Comparison of ENCODE assay signal across 24 cellular contexts in the genomic region with DNA sequence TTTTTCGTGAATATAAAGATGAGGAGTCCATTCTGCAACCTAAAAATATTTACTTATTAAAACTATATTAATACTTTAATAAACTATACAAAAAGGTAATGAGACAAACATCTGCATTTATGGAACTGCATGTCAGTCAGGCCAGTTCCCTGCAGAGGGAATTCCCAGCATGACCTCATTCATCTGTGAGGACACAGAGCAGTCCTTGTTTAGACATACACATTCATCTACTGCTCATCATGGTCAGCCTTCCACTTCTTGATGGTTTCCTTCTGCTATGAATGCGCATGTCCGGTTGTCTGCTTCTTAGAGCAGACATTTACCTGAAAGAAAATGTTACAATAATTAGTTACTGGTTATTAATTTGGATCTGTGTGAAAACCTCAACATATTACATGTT. TPM values are rescaled to one million over a fixed set of nuclear protein-coding genes. Genes with fewer than 3 reads are reported as not detected.
DNase-seq lines count a peak whose midpoint lies in the region; ATAC-seq, FAIRE-seq and TF ChIP-seq lines count a peak whose summit lies in the region.
"Had no signal": no experiment of that assay in that cellular context is flagged by ENCODE, and none has a peak within 500 bp of the region (broad histone marks: within the 10 kb centered on the region; RNA-seq: fewer than 3 reads in every experiment).

No MANE protein-coding gene starts in this region.

- H3K9me1 ChIP-seq in IMR-90 (ENCODE audit: insufficient read depth, low read length): peaks cover 6% of the 10 kb centered on the region; the same call in 1 of the 2 replicates

- no peak overlapping the region for H4K91ac ChIP-seq in IMR-90 (ENCODE audit: insufficient read depth, low read depth, low read length)

- H3K9me3 ChIP-seq in IMR-90 (ENCODE audit: control insufficient read depth, insufficient read depth, low read length) (no peaks in the 10 kb centered on the region), smooth muscle cell (replicated peaks; ENCODE audit: low read depth) (no peaks in the 10 kb centered on the region)
- H3K9me3 ChIP-seq: ascending aorta, psoas muscle, testis had no signal

- POLR2A ChIA-PET in IMR-90 (lab: Charles Lee; ENCODE audit: unreplicated experiment): no interaction called here

- peak; percentile 29 for FAIRE-seq in GM18507 (lab: Jason Lieb, UNC)

- H2AK5ac ChIP-seq in IMR-90 (ENCODE audit: low read depth, low read length): no peak overlapping the region

- WGBS in IMR-90 (ENCODE audit: extremely low coverage in 2 of 2, insufficient read length in 1 of 2), 2 experiments: no CpG with 5 or more reads among the region's 3 CpGs
- 91% methylated on average over 3 of the region's 3 CpGs for WGBS in smooth muscle cell (ENCODE audit: low lambda C conversion rate)

- H4K5ac ChIP-seq in IMR-90 (ENCODE audit: low read depth, low read length): no peak overlapping the region

- H2BK5ac ChIP-seq in IMR-90 (ENCODE audit: low read depth, low read length, poor library complexity, severe bottlenecking): no peak overlapping the region

- CTCF ChIA-PET in IMR-90 (lab: Yijun Ruan, JAX): no interaction called here

- H3K23ac ChIP-seq in IMR-90 (ENCODE audit: low read depth, low read length): no peak overlapping the region

- H3K56ac ChIP-seq in IMR-90 (ENCODE audit: extremely low read depth, insufficient read depth, low read length): no peak overlapping the region

- no peak overlapping the region for H2AK9ac ChIP-seq in IMR-90 (replicated peaks; ENCODE audit: low read depth, low read length, poor library complexity)

- H3K4me2 ChIP-seq in IMR-90 (ENCODE audit: low read depth, low read length) (no peak overlapping the region), smooth muscle cell (no peak overlapping the region)

- H3K4ac ChIP-seq in IMR-90 (ENCODE audit: low read depth, low read length): no peak overlapping the region

- peaks cover 10% of the 10 kb centered on the region for H3F3A ChIP-seq in smooth muscle cell (ENCODE audit: low read depth)

- no peak overlapping the region for H2BK15ac ChIP-seq in IMR-90 (ENCODE audit: low read depth, low read length)

- no peak overlapping the region for H2BK20ac ChIP-seq in IMR-90 (ENCODE audit: low read depth, low read length)

- H3K14ac ChIP-seq in IMR-90 (replicated peaks; ENCODE audit: low read depth, low read length): no peak overlapping the region

- peaks cover 43% of the 10 kb centered on the region for H3K79me2 ChIP-seq in smooth muscle cell (ENCODE audit: low read depth)

- no peak for ATAC-seq in IMR-90 (ENCODE audit: low read depth)
- ATAC-seq in left cardiac atrium: no peak
- ATAC-seq: activated naive CD4-positive, alpha-beta T cell treated with anti-CD3 and anti-CD28 coated beads, Interleukin-2, amount 50 U/mL, for 72 hours; activated T-helper 17 cell treated with anti-CD3 and anti-CD28 coated beads, Interleukin-2, amount 50 U/mL, for 72 hours; psoas muscle; stimulated activated memory B cell treated with anti-CD40 and anti-IgM and Interleukin-4, amounts not matched to agents 10 μg/mL and 1 μg/mL and 100 μg/mL, for 72 hours; WTC11 had no signal

- H4K20me1 ChIP-seq in IMR-90 (ENCODE audit: insufficient read depth, low read length) (no peaks in the 10 kb centered on the region), smooth muscle cell (ENCODE audit: low read depth) (peaks cover 47% of the 10 kb centered on the region)

- H3K79me1 ChIP-seq in IMR-90 (ENCODE audit: low read depth in 1 of 2, low read length in 2 of 2): peaks cover 10 to 28% of the 10 kb centered on the region in 2 experiments

- no peak for TF ChIP-seq CTCF in IMR-90 (conservative IDR thresholded peaks at IDR 0.05; ENCODE audit: low read depth, low read length)
- TF ChIP-seq CTCF in smooth muscle cell (IDR thresholded peaks at IDR 0.05; ENCODE audit: borderline replicate concordance, insufficient read depth, poor library complexity, severe bottlenecking): no peak

- H2AFZ ChIP-seq in IMR-90 (replicated peaks; ENCODE audit: low read length, poor library complexity) (no peak overlapping the region), smooth muscle cell (ENCODE audit: low read depth) (no peak overlapping the region)

- TF ChIP-seq POLR2A in IMR-90 (IDR thresholded peaks at IDR 0.05; ENCODE audit: low read depth, low read length): no peak

- no peak for TF ChIP-seq RAD21 in IMR-90 (IDR thresholded peaks at IDR 0.05; ENCODE audit: low read length)

- no peak overlapping the region for H4K8ac ChIP-seq in IMR-90 (ENCODE audit: low read depth in 2 of 2, low read length in 2 of 2)

- peaks cover 8% of the 10 kb centered on the region for H3K36me3 ChIP-seq in IMR-90 (ENCODE audit: control insufficient read depth, insufficient read depth, low read length)
- no peaks in the 10 kb centered on the region for H3K36me3 ChIP-seq in smooth muscle cell (ENCODE audit: low read depth)

- dilution Hi-C loops in IMR-90 (cut with HindIII; ENCODE audit: low sequenced_read_pairs, unreplicated experiment): no loop called here

- H3K9ac ChIP-seq in IMR-90 (ENCODE audit: low read depth, low read length): no peak overlapping the region
- no peak overlapping the region for H3K9ac ChIP-seq in smooth muscle cell (ENCODE audit: low read depth)

- H3K27ac ChIP-seq in IMR-90 (ENCODE audit: insufficient read depth, low read length): no peak overlapping the region
- peak overlapping the region; percentile 37 for H3K27ac ChIP-seq in smooth muscle cell (ENCODE audit: low read depth)
- H3K27ac ChIP-seq: ascending aorta, psoas muscle, testis had no signal

- no peak overlapping the region for H2BK120ac ChIP-seq in IMR-90 (ENCODE audit: low read depth, low read length)

- DNase-seq in GM18507 (ENCODE audit: extremely low spot score, insufficient read length, low read depth) (no peak), IMR-90 (peak; percentile 61), foreskin melanocyte (peak; percentile 66), smooth muscle cell (lab: John Stamatoyannopoulos, UW; ENCODE audit: unreplicated experiment) (no peak), left cardiac atrium (no peak), NCI-H1436 (lab: John Stamatoyannopoulos, UW) (no peak)
- no peak for DNase-seq in stimulated activated CD4-positive, alpha-beta T cell treated with anti-CD3 and anti-CD28 coated beads, Interleukin-4, amount 100 ng/mL, for 4 hours
- DNase-seq: activated CD4-positive, alpha-beta T cell treated with anti-CD3 and anti-CD28 coated beads, Interleukin-2, amount 50 U/mL, for 1 hour; DMS 273 treated with DMSO at 0.1 percent for 48 hours; GDM1; H7; naive B cell; NCI-H1092 treated with DMSO at 0.1 percent for 48 hours; NCI-H2029 treated with DMSO at 0.1 percent for 48 hours; psoas muscle; T-helper 9 cell; testis had no signal

- H3K4me1 ChIP-seq in IMR-90 (ENCODE audit: control insufficient read depth, insufficient read depth, low read length) (peaks cover 8% of the 10 kb centered on the region), smooth muscle cell (ENCODE audit: low read depth) (peaks cover 11% of the 10 kb centered on the region)

- intact Hi-C loops in IMR-90 (cut with micrococcal nuclease) (loop anchor here (10.0 kb wide), 1 partner anchor 540 kb away; a partner anchor contains a TSS), left cardiac atrium (cut with DNase I) (no loop called here)

- H3K4me3 ChIP-seq in IMR-90 (ENCODE audit: insufficient read depth, low read depth, low read length) (no peak overlapping the region), smooth muscle cell (no peak overlapping the region)
- H3K4me3 ChIP-seq: ascending aorta, dorsolateral prefrontal cortex, psoas muscle, testis had no signal

- no peaks in the 10 kb centered on the region for H3K27me3 ChIP-seq in IMR-90 (ENCODE audit: control insufficient read depth, insufficient read depth, low read length)
- no peaks in the 10 kb centered on the region for H3K27me3 ChIP-seq in smooth muscle cell (ENCODE audit: low read depth)
- H3K27me3 ChIP-seq: ascending aorta, dorsolateral prefrontal cortex, testis had no signal

- BruUV-seq in IMR-90 (replicated peaks; lab: Mats Ljungman, UMichigan): no TSS peak

- in situ Hi-C loops in IMR-90 (cut with MboI; ENCODE audit: low sequenced_read_pairs): loop anchor here (25.0 kb wide), 1 partner anchor 598 kb away; no protein-coding TSS in a partner anchor

- H3K18ac ChIP-seq in IMR-90 (ENCODE audit: low read depth, low read length): no peak overlapping the region

TF ChIP-seq in IMR-90, 13 proteins besides CTCF, POLR2A, EP300 and RAD21 (continues in another document):
- TF ChIP-seq BHLHE40 (IDR thresholded peaks at IDR 0.05; ENCODE audit: low read depth, low read length) (no peak), RCOR1 (IDR thresholded peaks at IDR 0.05; ENCODE audit: insufficient replicate concordance, low read length) (no peak), NFE2L2 (IDR thresholded peaks at IDR 0.05; ENCODE audit: low read depth, low read length) (no peak), FOS (IDR thresholded peaks at IDR 0.05; ENCODE audit: low read depth, low read length) (no peak), MAFK (IDR thresholded peaks at IDR 0.05; ENCODE audit: low read depth, low read length) (no peak)

RNA-seq across cellular contexts. Expression of a gene that starts 3.3 kb away (rescaled TPM):
- total RNA-seq in IMR-90 (2012; rRNA removed) (31.4 and 35.8 TPM in 2 replicates), smooth muscle cell (17.4 and 20.3 TPM in 2 replicates), left cardiac atrium (10 to 100 TPM; 28.4 to 30.8 TPM)
- polyA plus RNA-seq in IMR-90 (2012; rRNA removed) (14.5 and 20.3 TPM in 2 replicates), smooth muscle cell (19.0 and 23.1 TPM in 2 replicates)
- 4.6 and 6.5 TPM in 2 replicates for polyA plus RNA-seq in IMR-90 (2012; cell fraction: cytosol; rRNA removed)
- 7.6 and 24.1 TPM in 2 replicates for polyA plus RNA-seq in IMR-90 (2012; cell fraction: nucleus; rRNA removed; ENCODE audit: low replicate concordance)

RNA-seq across cellular contexts. Expression of a gene that starts 6.4 kb away (rescaled TPM):
- total RNA-seq in IMR-90 (2012; rRNA removed) (19.2 and 37.1 TPM in 2 replicates), smooth muscle cell (67.7 and 72.0 TPM in 2 replicates), left cardiac atrium (10 to 100 TPM; 69.1 to 99.9 TPM)
- polyA plus RNA-seq in IMR-90 (2012; rRNA removed) (35.5 and 36.2 TPM in 2 replicates), smooth muscle cell (183 and 199 TPM in 2 replicates)
- 7.9 and 31.3 TPM in 2 replicates for polyA plus RNA-seq in IMR-90 (2012; cell fraction: cytosol; rRNA removed)
- 1.6 and 16.1 TPM in 2 replicates for polyA plus RNA-seq in IMR-90 (2012; cell fraction: nucleus; rRNA removed; ENCODE audit: low replicate concordance)

RNA-seq across cellular contexts. Expression of a gene that starts 38.9 kb away (rescaled TPM):
- under 0.01 TPM in 1 of 2 replicates, not detected in the other for total RNA-seq in IMR-90 (2012; rRNA removed)
- polyA plus RNA-seq in IMR-90 (2012; rRNA removed): 0.09 TPM in 1 of 2 replicates, not detected in the other
- polyA plus RNA-seq in IMR-90 (2012; cell fraction: cytosol; rRNA removed): 0.03 TPM in 1 of 2 replicates, not detected in the other
- 0.12 and 0.25 TPM in 2 replicates for polyA plus RNA-seq in IMR-90 (2012; cell fraction: nucleus; rRNA removed; ENCODE audit: low replicate concordance)
- total RNA-seq in smooth muscle cell: 0.22 TPM in 1 of 2 replicates, not detected in the other
- 0.40 and 0.58 TPM in 2 replicates for polyA plus RNA-seq in smooth muscle cell
- 1 to 10 TPM; 1.6 to 2.6 TPM for total RNA-seq in left cardiac atrium
- total RNA-seq: ascending aorta, mesenteric fat pad had no signal

RNA-seq across cellular contexts. Expression of a gene that starts 39.0 kb away (rescaled TPM):
- under 0.01 and 0.28 TPM in 2 replicates for total RNA-seq in IMR-90 (2012; rRNA removed)
- 0.07 and 0.19 TPM in 2 replicates for polyA plus RNA-seq in IMR-90 (2012; rRNA removed)
- 0.02 and 0.08 TPM in 2 replicates for polyA plus RNA-seq in IMR-90 (2012; cell fraction: cytosol; rRNA removed)
- polyA plus RNA-seq in IMR-90 (2012; cell fraction: nucleus; rRNA removed; ENCODE audit: low replicate concordance): 0.23 and 0.29 TPM in 2 replicates
- total RNA-seq in smooth muscle cell: 0.36 TPM in 1 of 2 replicates, not detected in the other
- 0.51 and 0.60 TPM in 2 replicates for polyA plus RNA-seq in smooth muscle cell
- total RNA-seq in left cardiac atrium: 1 to 10 TPM; 5.0 to 6.6 TPM

Comparison
In these comparisons a context has a peak if more than half of its experiments do, and no peak if none do; other contexts are left out.
1. DNase-seq: peak in IMR-90 (single experiment) and foreskin melanocyte (single experiment); none in GM18507 (single experiment), smooth muscle cell (single experiment), left cardiac atrium (single experiment), NCI-H1436 (single experiment) and stimulated activated CD4-positive, alpha-beta T cell treated with anti-CD3 and anti-CD28 coated beads, Interleukin-4, amount 100 ng/mL, for 4 hours (0 of 2).